28 cellular contexts compared by ENCODE assay signal in the genomic region with DNA sequence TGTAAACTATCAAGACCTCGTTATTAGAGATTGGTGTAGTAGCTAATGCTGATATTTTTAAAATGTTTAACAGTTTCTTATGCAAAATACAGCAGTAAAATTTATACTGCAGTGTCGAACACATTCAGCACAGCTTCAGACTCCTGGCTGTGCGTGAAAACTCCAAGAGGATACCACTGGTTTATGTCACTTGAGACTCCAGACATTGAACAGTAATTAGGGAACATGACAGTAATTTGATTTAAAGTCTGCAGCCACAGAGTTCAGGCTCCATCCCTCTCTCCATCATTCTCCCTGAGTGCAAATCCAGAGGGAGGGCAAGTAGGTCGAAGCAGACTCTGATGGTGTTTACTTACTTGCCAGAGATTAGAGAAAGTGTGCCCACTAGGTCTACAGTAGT.
"Had no signal": no experiment of that assay in that cellular context is flagged by ENCODE, and none has a peak within 500 bp of the region (broad histone marks: within the 10 kb centered on the region; RNA-seq: fewer than 3 reads in every experiment).

No MANE protein-coding gene starts in this region.

- H3K27ac ChIP-seq: breast epithelium, epithelial cell of prostate, gastrocnemius medialis, hepatocyte, ovary, right lobe of liver, testis, transverse colon had no signal

- DNase-seq: activated CD4-positive, alpha-beta memory T cell treated with anti-CD3 and anti-CD28 coated beads, Interleukin-2, amount 10 ng/mL, durations not matched to agents 7 days and 5 days; activated CD4-positive, alpha-beta T cell treated with anti-CD3 and anti-CD28 coated beads for 1 hour; activated CD4-positive, alpha-beta T cell treated with anti-CD3 and anti-CD28 coated beads, Interleukin-2, amount 10 ng/mL, durations not matched to agents 7 days and 5 days; activated naive CD8-positive, alpha-beta T cell treated with anti-CD3 and anti-CD28 coated beads, Interleukin-2, amount 50 U/mL, for 24 hours; activated T-cell treated with anti-CD3 and anti-CD28 coated beads, Interleukin-2, amount 50 U/mL, for 4 hours; amygdala; dermis blood vessel endothelial cell; effector CD8-positive, alpha-beta T cell; gastrocnemius medialis; glutamatergic neuron; islet precursor cell; left cardiac atrium; mammary epithelial cell; midbrain; naive thymus-derived CD4-positive, alpha-beta T cell; ovary; right lobe of liver; stimulated activated CD4-positive, alpha-beta T cell treated with anti-CD3 and anti-CD28 coated beads, Interleukin-2, amount 100 ng/mL, for 48 hours; stimulated activated naive CD4-positive, alpha-beta T cell treated with Interleukin-2 at 50 U/mL for 16 hours; T-helper 17 cell; T1000; testis; transverse colon had no signal

- H3K4me3 ChIP-seq: breast epithelium, gastrocnemius medialis, hepatocyte, ovary, right lobe of liver, testis, transverse colon had no signal

- FAIRE-seq: colon, endometrium had no signal
